Comparison of ENCODE assay signal across 8 cellular contexts in genomic region chr1:155226188-155226909, GRCh38. TPM values are rescaled to one million over a fixed set of nuclear protein-coding genes. Genes with fewer than 3 reads are reported as not detected.
DNase-seq lines count a peak whose midpoint lies in the region; ATAC-seq and TF ChIP-seq lines count a peak whose summit lies in the region.

No MANE protein-coding gene starts in this region.

- peak; percentile 39 for TF ChIP-seq RAD21 in Ishikawa (IDR thresholded peaks at IDR 0.05; ENCODE audit: low read depth)

- H3K79me2 ChIP-seq in OCI-LY1 (ENCODE audit: insufficient read depth, low read length), result no peaks in the 10 kb centered on the region

- peak; percentile 91 for DNase-seq in ELF-1 (ENCODE audit: low read depth, low spot score)
- peak; percentile 75 for DNase-seq in activated T-cell treated with anti-CD3 and anti-CD28 coated beads for 4 hours
- DNase-seq in stimulated activated CD8-positive, alpha-beta memory T cell treated with anti-CD3 and anti-CD28 coated beads, Interleukin-7, amount 100 ng/mL, for 1 hour (ENCODE audit: low read depth in 2 of 2), result peak; percentile 69 to 82

- ATAC-seq in esophagus mucosa (peak; percentile 43), GM19035 (IDR thresholded peaks at IDR 0.05; ENCODE audit: unreplicated experiment) (no peak)

- H3K27me3 ChIP-seq in OCI-LY1 (ENCODE audit: insufficient read depth, low read length) (no peaks in the 10 kb centered on the region), muscle layer of duodenum (ENCODE audit: low read depth, low read length) (no peaks in the 10 kb centered on the region)

- H3K9me2 ChIP-seq in OCI-LY1 (ENCODE audit: low read depth, low read length), result no peaks in the 10 kb centered on the region

- peak; percentile 87 for TF ChIP-seq CTCF in OCI-LY1 (IDR thresholded peaks at IDR 0.05; ENCODE audit: low read length)

- peaks cover 14% of the 10 kb centered on the region for H3F3A ChIP-seq in OCI-LY1 (ENCODE audit: insufficient read depth, low read length)

- no peak for TF ChIP-seq EP300 in Ishikawa (IDR thresholded peaks at IDR 0.05; ENCODE audit: borderline replicate concordance)

- no peaks in the 10 kb centered on the region for H4K20me1 ChIP-seq in OCI-LY1 (ENCODE audit: insufficient read depth, low read length)

- H3K9ac ChIP-seq in OCI-LY1 (ENCODE audit: low read length), result peak overlapping the region; percentile 97

- H3K27ac ChIP-seq in OCI-LY1 (ENCODE audit: low read depth, low read length, poor library complexity, severe bottlenecking), result peak overlapping the region; percentile 94
- H3K27ac ChIP-seq in muscle layer of duodenum (ENCODE audit: low read length), result peak overlapping the region; percentile 84

- peak overlapping the region; percentile 96 for H3K4me2 ChIP-seq in OCI-LY1 (ENCODE audit: low read length)

- H3K4me1 ChIP-seq in OCI-LY1 (ENCODE audit: insufficient read depth, low read length, severe bottlenecking), result peaks cover 57% of the 10 kb centered on the region
- peaks cover 7 to 19% of the 10 kb centered on the region in 2 donors for H3K4me1 ChIP-seq in muscle layer of duodenum (ENCODE audit: control insufficient read depth in 1 of 2, insufficient read depth in 2 of 2, low read length in 2 of 2)

- H3K4me3 ChIP-seq in OCI-LY1 (ENCODE audit: low read depth, low read length, poor library complexity, severe bottlenecking) (peak overlapping the region; percentile 93), muscle layer of duodenum (ENCODE audit: low read depth in 1 of 2, low read length in 2 of 2) (peak overlapping the region; percentile 71 to 73)

- no peak overlapping the region for H2AFZ ChIP-seq in OCI-LY1 (ENCODE audit: low read length)

- H3K36me3 ChIP-seq in OCI-LY1 (ENCODE audit: insufficient read depth, low read length) (no peaks in the 10 kb centered on the region), muscle layer of duodenum (ENCODE audit: control insufficient read depth in 1 of 2, insufficient read depth in 2 of 2, low read length in 2 of 2) (no peaks in the 10 kb centered on the region)

- H3K9me3 ChIP-seq in OCI-LY1 (ENCODE audit: low read length) (no peaks in the 10 kb centered on the region), muscle layer of duodenum (ENCODE audit: control insufficient read depth in 1 of 2, low read length in 2 of 2) (no peaks in the 10 kb centered on the region)

TF ChIP-seq in Ishikawa, 13 proteins besides CTCF, POLR2A, EP300 and RAD21:
- TF ChIP-seq CREB1 (IDR thresholded peaks at IDR 0.05; ENCODE audit: low read depth) (no peak), TAF1 (IDR thresholded peaks at IDR 0.05; ENCODE audit: low read depth) (no peak), CEBPB (IDR thresholded peaks at IDR 0.05) (no peak), TCF12 (IDR thresholded peaks at IDR 0.05; ENCODE audit: low read depth) (no peak), YY1 (IDR thresholded peaks at IDR 0.05; ENCODE audit: low read depth) (no peak), REST (IDR thresholded peaks at IDR 0.05; ENCODE audit: low read depth) (no peak), EGR1 (IDR thresholded peaks at IDR 0.05) (no peak), NFIC (IDR thresholded peaks at IDR 0.05) (no peak), TEAD4 (IDR thresholded peaks at IDR 0.05) (no peak), FOXM1 (IDR thresholded peaks at IDR 0.05; ENCODE audit: borderline replicate concordance, low read depth) (no peak), ZBTB7A (IDR thresholded peaks at IDR 0.05; ENCODE audit: low read depth) (no peak), USF1 (IDR thresholded peaks at IDR 0.05) (no peak), MAX (IDR thresholded peaks at IDR 0.05) (no peak)

RNA-seq across cellular contexts. Expression of gene MTX1, which starts 17.9 kb away (rescaled TPM):
- 36.5 TPM for total RNA-seq in esophagus mucosa

RNA-seq across cellular contexts. Expression of gene THBS3, which starts 18.7 kb away (rescaled TPM):
- total RNA-seq in esophagus mucosa, result 14.5 TPM

RNA-seq across cellular contexts. Expression of gene ENTREP3, which starts 28.9 kb away (rescaled TPM):
- total RNA-seq in esophagus mucosa, result 24.9 TPM

RNA-seq across cellular contexts. Expression of gene SCAMP3, which starts 35.8 kb away (rescaled TPM):
- total RNA-seq in esophagus mucosa, result 43.3 TPM

RNA-seq across cellular contexts. Expression of gene CLK2, which starts 47.0 kb away (rescaled TPM):
- total RNA-seq in esophagus mucosa, result 16.9 TPM
